8 cellular contexts compared by ENCODE assay signal in genomic region chr16:17364319-17365210, GRCh38.
DNase-seq lines count a peak whose midpoint lies in the region; ATAC-seq and TF ChIP-seq lines count a peak whose summit lies in the region.

No MANE protein-coding gene starts in this region.

- H3K9me3 ChIP-seq in left lung = no peaks in the 10 kb centered on the region

- H3K27me3 Mint-ChIP-seq in activated naive CD4-positive, alpha-beta T cell treated with anti-CD3 and anti-CD28 coated beads for 36 hours (ENCODE audit: low read depth) = no peaks in the 10 kb centered on the region

- H3K4me3 Mint-ChIP-seq in activated naive CD4-positive, alpha-beta T cell treated with anti-CD3 and anti-CD28 coated beads for 36 hours = peak overlapping the region; percentile 55

- peaks cover 7 to 73% of the 10 kb centered on the region in 2 donors for H3K4me1 ChIP-seq in left lung

- no peak overlapping the region for H3K27ac ChIP-seq in left lung

- H3K36me3 ChIP-seq in left lung = no peaks in the 10 kb centered on the region

- H3K9me3 Mint-ChIP-seq in activated naive CD4-positive, alpha-beta T cell treated with anti-CD3 and anti-CD28 coated beads for 36 hours = no peaks in the 10 kb centered on the region

- intact Hi-C loops in activated naive CD4-positive, alpha-beta T cell treated with anti-CD3 and anti-CD28 coated beads for 36 hours (cut with micrococcal nuclease) = loop anchor here (5.0 kb wide), 3 partner anchors 92 to 1423 kb away; no protein-coding TSS in a partner anchor
- intact Hi-C loops in left lung (cut with DNase I) = no loop called here

- ATAC-seq in left lung = peak; percentile 10

- no peaks in the 10 kb centered on the region for H3K27me3 ChIP-seq in left lung

- H3K4me1 Mint-ChIP-seq in activated naive CD4-positive, alpha-beta T cell treated with anti-CD3 and anti-CD28 coated beads for 36 hours (ENCODE audit: low read depth) = peaks cover 92% of the 10 kb centered on the region

- peaks cover 4% of the 10 kb centered on the region for H3K36me3 Mint-ChIP-seq in activated naive CD4-positive, alpha-beta T cell treated with anti-CD3 and anti-CD28 coated beads for 36 hours (ENCODE audit: low read depth)

- TF ChIP-seq POLR2A in erythroblast (IDR thresholded peaks at IDR 0.05; ENCODE audit: low read length) = no peak

- DNase-seq in AG08395 (ENCODE audit: low spot score) = peak; percentile 63
- DNase-seq in M059J (ENCODE audit: low read depth) = peak; percentile 97
- DNase-seq in activated naive CD4-positive, alpha-beta T cell treated with anti-CD3 and anti-CD28 coated beads for 36 hours = peak; percentile 78
- no peak for DNase-seq in left lung
- DNase-seq in NCI-H526 treated with DMSO at 0.1 percent for 48 hours (lab: John Stamatoyannopoulos, UW) = no peak
- no peak for DNase-seq in erythroblast (lab: John Stamatoyannopoulos, UW)
- DNase-seq in COLO668 (lab: John Stamatoyannopoulos, UW; ENCODE audit: unreplicated experiment) = no peak
- no peak for DNase-seq in middle frontal gyrus (ENCODE audit: extremely low spot score, low spot score)

- CTCF ChIA-PET in activated naive CD4-positive, alpha-beta T cell treated with anti-CD3 and anti-CD28 coated beads for 36 hours (lab: Charles Lee) = interaction anchor here (1.6 kb wide), 1 partner anchor 53 kb away, joined by 4 read pairs; no protein-coding TSS in a partner anchor

- no peak for TF ChIP-seq CTCF in left lung (IDR thresholded peaks at IDR 0.05)

- peak overlapping the region; percentile 78 for H3K27ac Mint-ChIP-seq in activated naive CD4-positive, alpha-beta T cell treated with anti-CD3 and anti-CD28 coated beads for 36 hours

- H3K4me3 ChIP-seq in left lung = no peak overlapping the region

Comparison
In these comparisons a context has a peak if more than half of its experiments do, and no peak if none do; other contexts are left out.
1. DNase-seq: peak in AG08395 (single experiment), M059J (single experiment) and activated naive CD4-positive, alpha-beta T cell treated with anti-CD3 and anti-CD28 coated beads for 36 hours (single experiment); none in left lung (0 of 2), NCI-H526 treated with DMSO at 0.1 percent for 48 hours (single experiment), erythroblast (0 of 2), COLO668 (single experiment) and middle frontal gyrus (single experiment).